9 cellular contexts compared by ENCODE assay signal in genomic region chr6:135850882-135851281, GRCh38. TPM values are rescaled to one million over a fixed set of nuclear protein-coding genes. Genes with fewer than 3 reads are reported as not detected.
DNase-seq lines count a peak whose midpoint lies in the region; ATAC-seq and TF ChIP-seq lines count a peak whose summit lies in the region.
"Had no signal": no experiment of that assay in that cellular context is flagged by ENCODE, and none has a peak within 500 bp of the region (broad histone marks: within the 10 kb centered on the region; RNA-seq: fewer than 3 reads in every experiment).

No MANE protein-coding gene starts in this region.

- H3K27ac Mint-ChIP-seq in T-helper 2 cell treated with Interferon-gamma antibody and Interleukin-4, amounts not matched to agents 5 μg/mL and 100 μg/mL, for 36 hours, result peak overlapping the region; percentile 85

- no peak for TF ChIP-seq POLR2A in suprapubic skin (IDR thresholded peaks at IDR 0.05)

- H3K27me3 Mint-ChIP-seq in T-helper 2 cell treated with Interferon-gamma antibody and Interleukin-4, amounts not matched to agents 5 μg/mL and 100 μg/mL, for 36 hours (ENCODE audit: low read depth), result no peaks in the 10 kb centered on the region

- H3K27me3 ChIP-seq in suprapubic skin, result no peaks in the 10 kb centered on the region
- H3K27me3 ChIP-seq: testis had no signal

- H3K27ac ChIP-seq in SK-N-MC (no peak overlapping the region), suprapubic skin (no peak overlapping the region)
- H3K27ac ChIP-seq: testis had no signal

- no peak overlapping the region for H3K9ac ChIP-seq in SK-N-MC (ENCODE audit: insufficient read length)

- no peak for ATAC-seq in GM19455 (IDR thresholded peaks at IDR 0.05; ENCODE audit: unreplicated experiment)
- ATAC-seq in HG03025 (IDR thresholded peaks at IDR 0.05; ENCODE audit: low FRiP score, unreplicated experiment), result no peak
- no peak for ATAC-seq in HG03571 (IDR thresholded peaks at IDR 0.05; ENCODE audit: unreplicated experiment)

- TF ChIP-seq EP300 in suprapubic skin (IDR thresholded peaks at IDR 0.05), result no peak

- WGBS in suprapubic skin, result 31% methylated on average over 3 of the region's 3 CpGs

- peaks cover 23% of the 10 kb centered on the region for H3K36me3 Mint-ChIP-seq in T-helper 2 cell treated with Interferon-gamma antibody and Interleukin-4, amounts not matched to agents 5 μg/mL and 100 μg/mL, for 36 hours (ENCODE audit: low read depth)

- H3K4me3 Mint-ChIP-seq in T-helper 2 cell treated with Interferon-gamma antibody and Interleukin-4, amounts not matched to agents 5 μg/mL and 100 μg/mL, for 36 hours, result peak overlapping the region; percentile 92

- H3K4me3 ChIP-seq in SK-N-MC (peak overlapping the region; percentile 68), suprapubic skin (peak overlapping the region; percentile 40)
- H3K4me3 ChIP-seq: testis had no signal

- peaks cover 17% of the 10 kb centered on the region for H3K4me1 ChIP-seq in suprapubic skin
- H3K4me1 ChIP-seq: testis had no signal

- no peaks in the 10 kb centered on the region for H3K9me3 Mint-ChIP-seq in T-helper 2 cell treated with Interferon-gamma antibody and Interleukin-4, amounts not matched to agents 5 μg/mL and 100 μg/mL, for 36 hours

- H3K9me3 ChIP-seq in SK-N-MC (ENCODE audit: low read depth, low read length) (no peaks in the 10 kb centered on the region), suprapubic skin (no peaks in the 10 kb centered on the region)
- H3K9me3 ChIP-seq: testis had no signal

- H3K36me3 ChIP-seq in SK-N-MC (ENCODE audit: insufficient read depth, low read length) (no peaks in the 10 kb centered on the region), suprapubic skin (no peaks in the 10 kb centered on the region)

- no peak for TF ChIP-seq CTCF in suprapubic skin (IDR thresholded peaks at IDR 0.05)

- H3K4me1 Mint-ChIP-seq in T-helper 2 cell treated with Interferon-gamma antibody and Interleukin-4, amounts not matched to agents 5 μg/mL and 100 μg/mL, for 36 hours (ENCODE audit: low read depth), result peaks cover 28% of the 10 kb centered on the region

- DNase-seq in T-helper 2 cell treated with Interferon-gamma antibody and Interleukin-4, amounts not matched to agents 5 μg/mL and 100 μg/mL, for 36 hours (ENCODE audit: low spot score), result no peak
- DNase-seq in T-helper 2 cell, result no peak
- DNase-seq in SK-N-MC (ENCODE audit: low read depth, low spot score), result no peak
- peak; percentile 9 for DNase-seq in glomerular visceral epithelial cell (ENCODE audit: extremely low spot score)
- DNase-seq in suprapubic skin (ENCODE audit: low spot score in 2 of 2), result no peak

RNA-seq across cellular contexts. Expression of gene PDE7B, which starts 0.6 kb away (rescaled TPM):
- total RNA-seq in suprapubic skin, result 1 to 10 TPM in 1 of 4 donors, under 1 TPM in 3; 0.26 to 1.2 (median 0.62) TPM
